10 cellular contexts compared by ENCODE assay signal in the genomic region with DNA sequence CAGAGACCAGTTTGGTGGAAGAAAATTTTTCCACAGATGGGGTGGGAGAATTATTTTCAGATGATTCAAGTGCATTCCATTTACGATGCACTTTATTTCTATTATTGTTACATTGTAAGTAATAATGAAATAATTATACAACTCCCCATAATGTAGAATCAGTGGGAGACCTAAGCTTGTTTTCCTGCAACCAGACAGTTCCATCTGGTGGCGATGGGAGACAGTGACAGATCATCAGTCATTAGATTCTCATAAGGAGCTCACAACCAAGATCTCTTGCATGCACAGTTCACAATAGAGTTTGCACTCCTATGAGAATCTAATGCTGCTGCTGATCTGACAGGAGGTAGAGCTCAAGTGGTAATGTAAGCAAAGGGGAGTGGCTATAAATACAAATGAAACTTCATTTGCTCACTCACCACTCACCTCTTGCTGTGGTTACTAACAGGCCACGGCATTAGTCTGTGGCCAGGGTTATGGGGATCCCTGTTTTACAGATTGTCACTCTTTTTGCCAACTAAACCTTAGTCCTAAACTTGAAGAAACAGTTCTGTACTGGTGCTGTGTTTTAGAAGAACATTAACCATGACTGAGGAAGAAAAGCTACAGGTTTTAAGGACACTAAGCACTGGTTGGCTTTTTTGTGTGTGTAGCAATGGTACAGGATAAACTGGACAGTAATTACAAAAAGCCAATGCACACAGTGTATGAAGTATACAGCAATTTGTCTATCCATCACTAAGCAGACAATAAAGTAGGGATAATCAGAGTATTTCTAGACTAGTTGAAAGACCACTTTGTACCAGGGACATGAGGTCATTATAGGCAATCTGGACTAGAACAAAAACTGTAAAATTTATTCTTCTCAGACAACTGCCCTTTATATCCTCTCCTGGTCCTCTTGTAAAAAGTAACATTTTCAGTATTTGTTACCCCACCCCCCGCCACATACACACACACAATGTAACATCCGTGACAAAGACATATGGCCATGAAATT. TPM values are rescaled to one million over a fixed set of nuclear protein-coding genes. Genes with fewer than 3 reads are reported as not detected.
A peak's percentile ranks its signal among the peaks of the same experiment; 100 is the strongest.
DNase-seq lines count a peak whose midpoint lies in the region; ATAC-seq and TF ChIP-seq lines count a peak whose summit lies in the region.
"Had no signal": no experiment of that assay in that cellular context is flagged by ENCODE, and none has a peak within 500 bp of the region (broad histone marks: within the 10 kb centered on the region; RNA-seq: fewer than 3 reads in every experiment).

No MANE protein-coding gene starts in this region.

- H3K27me3 ChIP-seq in H9 (ENCODE audit: insufficient read depth, low read length) (no peaks in the 10 kb centered on the region), foreskin keratinocyte (no peaks in the 10 kb centered on the region), HAP-1 (ENCODE audit: low read depth) (no peaks in the 10 kb centered on the region; the same call in 1 of the 2 replicates), mammary epithelial cell (ENCODE audit: insufficient read depth, low read length) (no peaks in the 10 kb centered on the region), neuronal stem cell (ENCODE audit: control insufficient read depth in 3 of 3, insufficient read depth in 3 of 3, low read depth in 1 of 3, low read length in 3 of 3) (no peaks in the 10 kb centered on the region)

- H2AFZ ChIP-seq in H9 (ENCODE audit: low read length) (no peak overlapping the region), mammary epithelial cell (ENCODE audit: low read depth, low read length) (no peak overlapping the region), neuronal stem cell (ENCODE audit: low read length) (no peak overlapping the region)

- CTCF ChIA-PET in mammary epithelial cell (lab: Charles Lee; ENCODE audit: low non-redundant PET), result no interaction called here

- no TSS peak for BruUV-seq in mammary epithelial cell (replicated peaks; lab: Mats Ljungman, UMichigan)

- H3K56ac ChIP-seq in H9 (ENCODE audit: insufficient read length, low read depth, low read length), result no peak overlapping the region

- no peak overlapping the region for H2BK12ac ChIP-seq in H9 (ENCODE audit: insufficient read length, low read depth, low read length)
- H2BK12ac ChIP-seq in neuronal stem cell (ENCODE audit: low read length), result no peak overlapping the region

- no peak overlapping the region for H3T11ph ChIP-seq in H9 (ENCODE audit: low read length)

- H3K4me2 ChIP-seq in H9 (ENCODE audit: insufficient read depth, insufficient read length, low read length) (no peak overlapping the region), mammary epithelial cell (ENCODE audit: insufficient read depth, low read depth, low read length) (no peak overlapping the region), neuronal stem cell (ENCODE audit: insufficient read depth, low read length, poor library complexity, severe bottlenecking) (no peak overlapping the region)

- H3K18ac ChIP-seq in H9 (ENCODE audit: insufficient read length, low read depth, low read length), result no peak overlapping the region
- no peak overlapping the region for H3K18ac ChIP-seq in neuronal stem cell (ENCODE audit: low read length)

- H3K4me3 ChIP-seq in HAP-1, result no peak overlapping the region
- no peak overlapping the region for H3K4me3 ChIP-seq in mammary epithelial cell (replicated peaks in 1 of 3; ENCODE audit: insufficient read depth in 1 of 3, low read depth in 2 of 3, low read length in 3 of 3)
- H3K4me3 ChIP-seq in neuronal stem cell (ENCODE audit: low read length in 2 of 2), result no peak overlapping the region

- no peaks in the 10 kb centered on the region for H3K4me1 Mint-ChIP-seq in H9

- no peak overlapping the region for H2BK120ac ChIP-seq in H9 (ENCODE audit: low read depth, low read length, poor library complexity, severe bottlenecking)
- no peak overlapping the region for H2BK120ac ChIP-seq in neuronal stem cell (ENCODE audit: low read depth, low read length)

- H2BK20ac ChIP-seq in H9 (ENCODE audit: low read depth, low read length, poor library complexity, severe bottlenecking), result no peak overlapping the region

- H3K23ac ChIP-seq in H9 (ENCODE audit: insufficient read length, low read depth, low read length) (no peak overlapping the region), neuronal stem cell (ENCODE audit: low read depth, low read length, poor library complexity) (no peak overlapping the region)

- dilution Hi-C loops in mammary epithelial cell (cut with HindIII; ENCODE audit: low sequenced_read_pairs), result no loop called here

- H2BK15ac ChIP-seq in H9 (ENCODE audit: low read depth, low read length), result no peak overlapping the region
- H2BK15ac ChIP-seq in neuronal stem cell (ENCODE audit: low read length), result no peak overlapping the region

- no peak overlapping the region for H3K4me3 Mint-ChIP-seq in H9
- H3K4me3 Mint-ChIP-seq: activated T-cell treated with anti-CD3 and anti-CD28 coated beads, Interleukin-2, amount 50 U/mL, for 72 hours had no signal

- no CpG with 5 or more reads among the region's 5 CpGs for WGBS in H9 (ENCODE audit: extremely low coverage, insufficient read length, low lambda C conversion rate)
- WGBS in mammary epithelial cell (ENCODE audit: low coverage, missing lambda C conversion rate), result 85% methylated on average over 5 of the region's 5 CpGs
- no CpG with 5 or more reads among the region's 5 CpGs for WGBS in neuronal stem cell (ENCODE audit: extremely low coverage in 2 of 2, insufficient read length in 2 of 2, insufficient replicate concordance in 1 of 2), 2 donors

- peak; percentile 54 for ATAC-seq in GM18870 (IDR thresholded peaks at IDR 0.05; ENCODE audit: unreplicated experiment)
- ATAC-seq in HG03460 (IDR thresholded peaks at IDR 0.05; ENCODE audit: unreplicated experiment), result peak; percentile 78
- peak; percentile 40 for ATAC-seq in foreskin keratinocyte
- ATAC-seq: activated T-cell treated with anti-CD3 and anti-CD28 coated beads, Interleukin-2, amount 50 U/mL, for 72 hours had no signal

- no peak overlapping the region for H3K27ac Mint-ChIP-seq in H9
- H3K27ac Mint-ChIP-seq: activated T-cell treated with anti-CD3 and anti-CD28 coated beads, Interleukin-2, amount 50 U/mL, for 72 hours had no signal

- in situ Hi-C loops in HAP-1 (cut with MboI; ENCODE audit: low sequenced_read_pairs) (no loop called here), mammary epithelial cell (cut with MboI; ENCODE audit: low sequenced_read_pairs in 2 of 2) (no loop called here)

- H4K20me1 ChIP-seq in H9 (ENCODE audit: control insufficient read depth, insufficient read depth, insufficient read length), result no peaks in the 10 kb centered on the region
- H4K20me1 ChIP-seq in mammary epithelial cell (ENCODE audit: insufficient read depth, low read length), result no peaks in the 10 kb centered on the region

- no peak overlapping the region for H3K27ac ChIP-seq in H9 (ENCODE audit: insufficient read length, low read depth, low read length)
- H3K27ac ChIP-seq in foreskin keratinocyte, result no peak overlapping the region
- no peak overlapping the region for H3K27ac ChIP-seq in mammary epithelial cell (ENCODE audit: insufficient read depth, low read depth, low read length)
- no peak overlapping the region for H3K27ac ChIP-seq in neuronal stem cell (replicated peaks; ENCODE audit: low read length)

- H4K5ac ChIP-seq in H9 (ENCODE audit: insufficient read length, low read depth, low read length), result no peak overlapping the region

- no peaks in the 10 kb centered on the region for H3K79me2 ChIP-seq in H9 (ENCODE audit: insufficient read depth, low read length)
- H3K79me2 ChIP-seq in mammary epithelial cell (ENCODE audit: insufficient read depth, low read length), result no peaks in the 10 kb centered on the region

- H2BK5ac ChIP-seq in H9 (ENCODE audit: insufficient read length, low read length) (no peak overlapping the region), neuronal stem cell (ENCODE audit: low read length) (no peak overlapping the region)

- no peak overlapping the region for H3K4ac ChIP-seq in H9 (ENCODE audit: low read depth, low read length)
- no peak overlapping the region for H3K4ac ChIP-seq in neuronal stem cell (ENCODE audit: low read length)

- no peaks in the 10 kb centered on the region for H3K36me3 Mint-ChIP-seq in H9 (ENCODE audit: insufficient read depth in 1 of 3, low read depth in 3 of 3)

- TF ChIP-seq CTCF in H9 (conservative IDR thresholded peaks at IDR 0.05) (peak; percentile 23; the same call in 1 of the 3 replicates), foreskin keratinocyte (conservative IDR thresholded peaks at IDR 0.05) (no peak), mammary epithelial cell (conservative IDR thresholded peaks at IDR 0.05 in 1 of 2, IDR thresholded peaks at IDR 0.05 in 1 of 2; ENCODE audit: extremely low read depth in 1 of 2, insufficient read depth in 1 of 2, low read depth in 1 of 2, low read length in 2 of 2) (peak in 1 of 2 donors; percentile 6)

- DNase-seq in H9, result no peak
- no peak for DNase-seq in foreskin keratinocyte
- no peak for DNase-seq in cortex of kidney (lab: John Stamatoyannopoulos, UW)
- no peak for DNase-seq in HAP-1 (ENCODE audit: low spot score in 2 of 2)
- no peak for DNase-seq in mammary epithelial cell
- DNase-seq in neuronal stem cell (ENCODE audit: low spot score), result no peak
- DNase-seq: activated T-cell treated with anti-CD3 and anti-CD28 coated beads, Interleukin-2, amount 50 U/mL, for 72 hours; KBM-7 had no signal

- no peaks in the 10 kb centered on the region for H3K79me1 ChIP-seq in H9 (ENCODE audit: insufficient read depth, low read depth, low read length, poor library complexity, severe bottlenecking)
- no peaks in the 10 kb centered on the region for H3K79me1 ChIP-seq in neuronal stem cell (ENCODE audit: low read depth, low read length)

- H3K9me3 ChIP-seq in H9 (ENCODE audit: control insufficient read depth, low read depth, low read length) (no peaks in the 10 kb centered on the region), HAP-1 (no peaks in the 10 kb centered on the region), mammary epithelial cell (replicated peaks; ENCODE audit: insufficient read depth, low read length) (no peaks in the 10 kb centered on the region), neuronal stem cell (replicated peaks in 1 of 2; ENCODE audit: control insufficient read depth in 2 of 2, insufficient read depth in 1 of 2, low read depth in 1 of 2, low read length in 2 of 2) (no peaks in the 10 kb centered on the region)

- no peak overlapping the region for H4K91ac ChIP-seq in H9 (ENCODE audit: insufficient read length, low read depth, low read length)
- H4K91ac ChIP-seq in neuronal stem cell (ENCODE audit: low read depth, low read length, poor library complexity), result no peak overlapping the region

- intact Hi-C loops in mammary epithelial cell (cut with micrococcal nuclease), result no loop called here

- H4K8ac ChIP-seq in H9 (replicated peaks; ENCODE audit: insufficient read length, low read depth, low read length) (no peak overlapping the region), neuronal stem cell (ENCODE audit: low read depth, low read length) (no peak overlapping the region)

- no peaks in the 10 kb centered on the region for H3K23me2 ChIP-seq in H9 (ENCODE audit: insufficient read length, low read depth, low read length, poor library complexity, severe bottlenecking)

- H3K4me1 ChIP-seq in H9 (ENCODE audit: insufficient read depth, low read length) (no peaks in the 10 kb centered on the region), foreskin keratinocyte (no peaks in the 10 kb centered on the region), HAP-1 (no peaks in the 10 kb centered on the region), mammary epithelial cell (ENCODE audit: insufficient read depth, low read length) (no peaks in the 10 kb centered on the region), neuronal stem cell (ENCODE audit: control insufficient read depth in 2 of 2, insufficient read depth in 1 of 2, low read depth in 1 of 2, low read length in 2 of 2) (no peaks in the 10 kb centered on the region)

- no peaks in the 10 kb centered on the region for H3K27me3 Mint-ChIP-seq in H9 (ENCODE audit: low read depth)

- H3K14ac ChIP-seq in H9 (ENCODE audit: insufficient read depth, low read length), result no peak overlapping the region
- H3K14ac ChIP-seq in neuronal stem cell (ENCODE audit: low read length), result no peak overlapping the region

- H2AK5ac ChIP-seq in H9 (ENCODE audit: insufficient read length, low read length) (no peak overlapping the region), neuronal stem cell (ENCODE audit: low read depth, low read length) (no peak overlapping the region)

- H3K9ac ChIP-seq in H9 (ENCODE audit: extremely low read depth, insufficient read length, low read length) (no peak overlapping the region), mammary epithelial cell (ENCODE audit: insufficient read depth, low read length) (no peak overlapping the region), neuronal stem cell (ENCODE audit: low read depth, low read length, poor library complexity) (no peak overlapping the region)

- H3K36me3 ChIP-seq in HAP-1 (replicated peaks), result no peaks in the 10 kb centered on the region
- no peaks in the 10 kb centered on the region for H3K36me3 ChIP-seq in mammary epithelial cell (ENCODE audit: insufficient read depth, low read length)
- no peaks in the 10 kb centered on the region for H3K36me3 ChIP-seq in neuronal stem cell (replicated peaks in 1 of 2; ENCODE audit: control insufficient read depth in 2 of 2, insufficient read depth in 2 of 2, low read length in 2 of 2)

- H3K9me3 Mint-ChIP-seq in H9, result peaks cover 0 to 2% of the 10 kb centered on the region in 2 experiments; a peak in 2 of 5 replicates
- H3K9me3 Mint-ChIP-seq: activated T-cell treated with anti-CD3 and anti-CD28 coated beads, Interleukin-2, amount 50 U/mL, for 72 hours had no signal

RNA-seq across cellular contexts. Expression of a gene that starts 9.9 kb away (rescaled TPM):
- 1.6 and 1.8 TPM in 2 replicates for total RNA-seq in H9 (2021)
- total RNA-seq in foreskin keratinocyte, result 0.32 and 0.48 TPM in 2 replicates
- 0.16 and 0.24 TPM in 2 replicates for polyA plus RNA-seq in foreskin keratinocyte
- total RNA-seq in mammary epithelial cell, result 1 to 10 TPM in 1 of 2 donors, under 1 TPM in 1; 0.71 to 2.0 TPM
- 0.49 TPM for polyA plus RNA-seq in mammary epithelial cell
- not detected for polyA minus RNA-seq in mammary epithelial cell
- 2.1 TPM for polyA plus RNA-seq in neuronal stem cell (2013, experiment 1 of 2)
- polyA plus RNA-seq in neuronal stem cell (2013, experiment 2 of 2), result 2.1 TPM

RNA-seq across cellular contexts. Expression of a gene that starts 22.3 kb away (rescaled TPM):
- total RNA-seq in H9 (2021) (25.9 and 26.0 TPM in 2 replicates), foreskin keratinocyte (46.0 and 46.4 TPM in 2 replicates), mammary epithelial cell (10 to 100 TPM; 44.4 to 95.0 TPM)
- polyA plus RNA-seq in foreskin keratinocyte (12.9 and 15.9 TPM in 2 replicates), mammary epithelial cell (24.1 TPM)
- polyA minus RNA-seq in mammary epithelial cell, result 24.9 TPM
- polyA plus RNA-seq in neuronal stem cell (2013, experiment 1 of 2), result 16.8 TPM
- polyA plus RNA-seq in neuronal stem cell (2013, experiment 2 of 2), result 17.2 TPM
